8 cellular contexts compared by ENCODE assay signal in the genomic region with DNA sequence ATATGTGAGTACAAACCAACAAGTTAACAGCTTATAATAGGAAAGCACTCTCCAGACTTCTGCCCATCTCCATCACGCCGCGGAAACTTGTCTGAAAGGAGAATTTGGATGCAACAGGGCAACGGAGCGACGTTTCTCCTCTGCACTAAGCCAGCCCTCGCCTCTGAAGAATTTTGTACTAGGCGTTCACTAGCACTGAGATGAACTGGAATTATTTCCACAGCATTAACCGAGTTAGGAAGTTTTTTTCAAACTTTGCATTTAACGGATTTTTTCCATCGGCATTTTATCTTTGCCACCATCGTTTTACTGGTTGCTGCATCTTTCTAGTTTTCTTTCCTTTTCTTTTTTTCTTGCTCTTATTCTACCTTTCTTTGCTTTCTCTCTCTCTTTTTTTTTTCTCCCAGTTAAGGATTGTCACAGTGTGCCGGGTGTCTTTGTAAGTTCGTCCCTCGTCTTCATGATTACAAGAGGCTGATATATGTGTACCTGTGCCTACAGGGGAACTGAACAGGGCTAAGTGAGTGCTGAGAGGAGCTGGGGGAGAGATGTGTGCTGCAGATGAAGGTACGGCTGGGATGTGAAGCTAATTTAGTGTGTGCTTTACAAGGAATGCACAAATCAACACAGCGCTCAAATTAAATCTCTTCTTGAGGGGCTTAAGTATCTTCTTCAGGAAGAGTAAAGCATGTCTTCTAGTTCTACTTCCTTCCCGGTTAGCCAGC.
DNase-seq lines count a peak whose midpoint lies in the region; ATAC-seq and TF ChIP-seq lines count a peak whose summit lies in the region.

No MANE protein-coding gene starts in this region.

- peaks cover 0 to 8% (median 0%) of the 10 kb centered on the region in 3 donors for H3K9me3 Mint-ChIP-seq in T-cell

- peaks cover 45% of the 10 kb centered on the region for H3K79me1 ChIP-seq in trophoblast cell (ENCODE audit: low read length)

- no peak overlapping the region for H2BK12ac ChIP-seq in trophoblast cell (ENCODE audit: low read length)

- H3K14ac ChIP-seq in trophoblast cell (ENCODE audit: low read length), result peak overlapping the region; percentile 91

- peak overlapping the region; percentile 55 for H3K4me2 ChIP-seq in trophoblast cell (ENCODE audit: low read length)

- H2AK5ac ChIP-seq in trophoblast cell (ENCODE audit: low read length), result peak overlapping the region; percentile 45

- H3K4me3 ChIP-seq in GM12864 (ENCODE audit: low read depth, low read length) (peak overlapping the region; percentile 41), choroid plexus epithelial cell (ENCODE audit: low read depth, low read length) (peak overlapping the region; percentile 60), trophoblast cell (ENCODE audit: low read depth, low read length) (peak overlapping the region; percentile 2)

- CTCF ChIA-PET in T-cell (lab: Charles Lee), result interaction anchor here (0.6 to 1.5 kb wide), 4 partner anchors 36 to 1305 kb away, joined by 3 to 6 read pairs (median 4); no protein-coding TSS in a partner anchor

- H3K27me3 Mint-ChIP-seq in T-cell, result peaks cover 30 to 35% of the 10 kb centered on the region in 2 donors

- H3K27ac Mint-ChIP-seq in T-cell, result no peak overlapping the region

- TF ChIP-seq CTCF in GM12864 (IDR thresholded peaks at IDR 0.05; ENCODE audit: low read depth, low read length, missing control alignments), result no peak
- TF ChIP-seq CTCF in choroid plexus epithelial cell (conservative IDR thresholded peaks at IDR 0.05; ENCODE audit: low read depth, low read length), result no peak

- no peak overlapping the region for H3K23ac ChIP-seq in trophoblast cell (ENCODE audit: low read length)

- H2BK120ac ChIP-seq in trophoblast cell (ENCODE audit: insufficient read depth, low read length, poor library complexity), result peak overlapping the region; percentile 82

- WGBS in trophoblast cell (ENCODE audit: extremely low coverage, insufficient coverage, insufficient read length), result no CpG with 5 or more reads among the region's 18 CpGs

- peak overlapping the region; percentile 97 for H4K91ac ChIP-seq in trophoblast cell (ENCODE audit: low read depth, low read length)

- H4K12ac ChIP-seq in trophoblast cell (ENCODE audit: low read depth, low read length), result peak overlapping the region; percentile 82

- peak overlapping the region; percentile 65 for H3K9ac ChIP-seq in trophoblast cell (ENCODE audit: low read length)

- peaks cover 22 to 38% of the 10 kb centered on the region in 2 experiments for H3K4me1 ChIP-seq in trophoblast cell (ENCODE audit: control insufficient read depth in 1 of 2, insufficient read depth in 2 of 2, low read length in 2 of 2)

- H3K27me3 ChIP-seq in trophoblast cell (ENCODE audit: insufficient read depth, low read length), result peaks cover 15% of the 10 kb centered on the region

- POLR2A ChIA-PET in T-cell (lab: Charles Lee), result interaction anchor here in 1 of 2 donors (0.6 kb wide), 1 partner anchor 1306 kb away, joined by 8 read pairs; no protein-coding TSS in a partner anchor

- H3K4ac ChIP-seq in trophoblast cell (ENCODE audit: low read depth, low read length), result peak overlapping the region; percentile 80

- H3K27ac ChIP-seq in trophoblast cell (ENCODE audit: low read depth, low read length), result peak overlapping the region; percentile 99

- H2AFZ ChIP-seq in trophoblast cell (ENCODE audit: insufficient read depth, low read length, poor library complexity), result peak overlapping the region; percentile 46

- ATAC-seq in GM21786 (IDR thresholded peaks at IDR 0.05; ENCODE audit: unreplicated experiment) (no peak), T-cell (replicated peaks in 1 of 4) (no peak), HG03139 (IDR thresholded peaks at IDR 0.05; ENCODE audit: unreplicated experiment) (no peak)

- DNase-seq in GM12864 (ENCODE audit: low read depth) (no peak), NCI-H1694 (lab: John Stamatoyannopoulos, UW) (peak; percentile 44), choroid plexus epithelial cell (ENCODE audit: low read depth) (peak; percentile 75), trophoblast cell (peak; percentile 10 to 48), T-cell (no peak), activated gamma-delta T cell treated with Interleukin-2 at 50 U/mL for 16 hours (no peak)

- peaks cover 17 to 23% (median 20%) of the 10 kb centered on the region in 3 donors for H3K4me1 Mint-ChIP-seq in T-cell

- no peak overlapping the region for H3K4me3 Mint-ChIP-seq in T-cell

- H3K36me3 ChIP-seq in trophoblast cell (ENCODE audit: control insufficient read depth in 1 of 2, insufficient read depth in 2 of 2, low read length in 2 of 2), result no peaks in the 10 kb centered on the region

- peak overlapping the region; percentile 89 for H3K18ac ChIP-seq in trophoblast cell (ENCODE audit: low read length)

- no peaks in the 10 kb centered on the region for H3K9me3 ChIP-seq in trophoblast cell (ENCODE audit: insufficient read depth, low read depth, low read length)

- peaks cover 13% of the 10 kb centered on the region for H3K79me2 ChIP-seq in trophoblast cell (ENCODE audit: control insufficient read depth, insufficient read depth, low read length, poor library complexity)

- H2BK5ac ChIP-seq in trophoblast cell (ENCODE audit: low read depth, low read length, poor library complexity), result peak overlapping the region; percentile 96

- H4K8ac ChIP-seq in trophoblast cell (ENCODE audit: low read depth, low read length), result peak overlapping the region; percentile 92

- H3K36me3 Mint-ChIP-seq in T-cell, result peaks cover 8% of the 10 kb centered on the region

Comparison
In these comparisons a context has a peak if more than half of its experiments do, and no peak if none do; other contexts are left out.
1. DNase-seq: peak in NCI-H1694 (single experiment), choroid plexus epithelial cell (single experiment) and trophoblast cell (2 of 2); none in GM12864 (single experiment), T-cell (0 of 34) and activated gamma-delta T cell treated with Interleukin-2 at 50 U/mL for 16 hours (single experiment).
2. H3K4me3 ChIP-seq: peak in every context shown above with its lines; median percentile 60 in choroid plexus epithelial cell; 41 in GM12864; 2 in trophoblast cell.